In the genomic region with DNA sequence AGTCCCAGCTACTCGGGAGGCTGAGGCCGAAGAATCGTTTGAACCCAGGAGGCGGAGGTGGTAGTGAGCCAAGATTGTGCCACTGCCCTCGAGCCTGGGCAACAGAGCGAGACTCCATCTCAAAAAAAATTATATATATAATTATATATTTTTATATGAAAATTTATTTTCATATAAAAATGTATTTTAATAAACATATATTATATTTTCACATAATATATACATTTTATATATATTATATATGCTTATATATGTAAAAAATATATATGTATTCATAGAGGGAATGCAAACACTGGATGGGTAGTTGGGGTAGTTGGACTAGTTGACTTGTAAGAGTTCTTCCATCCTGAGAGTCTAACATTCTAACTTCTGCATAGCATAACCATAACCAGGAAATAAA, we compare ENCODE assay signal across 30 cellular contexts. TPM values are rescaled to one million over a fixed set of nuclear protein-coding genes. Genes with fewer than 3 reads are reported as not detected.
DNase-seq lines count a peak whose midpoint lies in the region; ATAC-seq and TF ChIP-seq lines count a peak whose summit lies in the region.
"Had no signal": no experiment of that assay in that cellular context is flagged by ENCODE, and none has a peak within 500 bp of the region (broad histone marks: within the 10 kb centered on the region; RNA-seq: fewer than 3 reads in every experiment).

No MANE protein-coding gene starts in this region.

- no peak for TF ChIP-seq CTCF in WTC11 (IDR thresholded peaks at IDR 0.05)

- ATAC-seq in WTC11, result no peak
- ATAC-seq: A549; CD8-positive, alpha-beta T cell had no signal

- peaks cover 31% of the 10 kb centered on the region for H3K4me1 Mint-ChIP-seq in WTC11
- H3K4me1 Mint-ChIP-seq: B cell; CD14-positive monocyte; CD4-positive, alpha-beta memory T cell; CD4-positive, CD25-positive, alpha-beta regulatory T cell; CD8-positive, alpha-beta memory T cell had no signal

- POLR2A ChIA-PET in WTC11 (lab: Charles Lee), result no interaction called here

- CTCF ChIA-PET in WTC11 (lab: Charles Lee), result no interaction called here

- H3K27me3 ChIP-seq in H7 (ENCODE audit: control insufficient read depth, insufficient read depth, low read length), result no peaks in the 10 kb centered on the region
- H3K27me3 ChIP-seq: BE2C; BLaER1; BLaER1 treated with 17β-estradiol and CSF1 and Interleukin-3, amounts not matched to agents 10 nM and 100 nM had no signal

- peaks cover 33% of the 10 kb centered on the region for H3K9me3 Mint-ChIP-seq in WTC11
- H3K9me3 Mint-ChIP-seq: CD4-positive, alpha-beta T cell had no signal

- H3K36me3 Mint-ChIP-seq in WTC11, result peaks cover 19% of the 10 kb centered on the region
- H3K36me3 Mint-ChIP-seq: CD14-positive monocyte; CD4-positive, alpha-beta memory T cell; CD4-positive, CD25-positive, alpha-beta regulatory T cell; CD8-positive, alpha-beta memory T cell; CD8-positive, alpha-beta T cell had no signal

- DNase-seq in WTC11 (ENCODE audit: low spot score) (no peak), H7 (no peak)
- DNase-seq: 8988T; ACHN; AML-193; BE2C; C1 segment of cervical spinal cord; Caco-2; Calu3; CD4-positive, alpha-beta memory T cell; CD4-positive, alpha-beta T cell; CD4-positive, CD25-positive, alpha-beta regulatory T cell; CD8-positive, alpha-beta memory T cell; CD8-positive, alpha-beta T cell; COR-L47; DMS 273 treated with DMSO at 0.1 percent for 48 hours; DMS153; DMS53; DMS79; DMS79 treated with DMSO at 0.1 percent for 48 hours; DND-41; EL had no signal

- no peak overlapping the region for H3K27ac Mint-ChIP-seq in WTC11
- H3K27ac Mint-ChIP-seq: B cell; CD14-positive monocyte; CD4-positive, alpha-beta memory T cell; CD4-positive, alpha-beta T cell; CD4-positive, CD25-positive, alpha-beta regulatory T cell; CD8-positive, alpha-beta memory T cell; CD8-positive, alpha-beta T cell had no signal

- H3K36me3 ChIP-seq in H7 (replicated peaks; ENCODE audit: control insufficient read depth, insufficient read depth, low read length), result no peaks in the 10 kb centered on the region
- H3K36me3 ChIP-seq: BE2C; BLaER1; BLaER1 treated with 17β-estradiol and CSF1 and Interleukin-3, amounts not matched to agents 10 nM and 100 nM had no signal

- H3K4me3 Mint-ChIP-seq in WTC11, result no peak overlapping the region
- H3K4me3 Mint-ChIP-seq: B cell; CD14-positive monocyte; CD4-positive, alpha-beta memory T cell; CD4-positive, alpha-beta T cell; CD4-positive, CD25-positive, alpha-beta regulatory T cell; CD8-positive, alpha-beta memory T cell; CD8-positive, alpha-beta T cell had no signal

- H3K27me3 Mint-ChIP-seq in WTC11 (ENCODE audit: low read depth), result no peaks in the 10 kb centered on the region; the same call in 1 of the 2 replicates
- H3K27me3 Mint-ChIP-seq: CD4-positive, CD25-positive, alpha-beta regulatory T cell; CD8-positive, alpha-beta memory T cell had no signal

- no peak overlapping the region for H3K4me3 ChIP-seq in H7 (ENCODE audit: insufficient read depth, low read depth, low read length)
- H3K4me3 ChIP-seq: A549; BLaER1; BLaER1 treated with 17β-estradiol and CSF1 and Interleukin-3, amounts not matched to agents 10 nM and 100 nM had no signal

TF ChIP-seq in WTC11, 78 proteins besides CTCF, POLR2A, EP300 and RAD21:
- TF ChIP-seq HMGA2 (CRISPR knock-in tag; IDR thresholded peaks at IDR 0.05), result peak; percentile 92; the same call in 1 of the 2 replicates
- TF ChIP-seq, protein P1, sequence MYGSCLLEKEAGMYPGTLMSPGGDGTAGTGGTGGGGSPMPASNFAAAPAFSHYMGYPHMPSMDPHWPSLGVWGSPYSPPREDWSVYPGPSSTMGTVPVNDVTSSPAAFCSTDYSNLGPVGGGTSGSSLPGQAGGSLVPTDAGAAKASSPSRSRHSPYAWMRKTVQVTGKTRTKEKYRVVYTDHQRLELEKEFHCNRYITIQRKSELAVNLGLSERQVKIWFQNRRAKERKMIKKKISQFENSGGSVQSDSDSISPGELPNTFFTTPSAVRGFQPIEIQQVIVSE (CRISPR knock-in tag; IDR thresholded peaks at IDR 0.05; ENCODE audit: borderline replicate concordance), result no peak
- no peak for TF ChIP-seq NR2C2 (CRISPR knock-in tag; IDR thresholded peaks at IDR 0.05)
- TF ChIP-seq ZNF317 (CRISPR knock-in tag; IDR thresholded peaks at IDR 0.05; ENCODE audit: borderline replicate concordance, low read depth), result no peak
- TF ChIP-seq, protein P2, sequence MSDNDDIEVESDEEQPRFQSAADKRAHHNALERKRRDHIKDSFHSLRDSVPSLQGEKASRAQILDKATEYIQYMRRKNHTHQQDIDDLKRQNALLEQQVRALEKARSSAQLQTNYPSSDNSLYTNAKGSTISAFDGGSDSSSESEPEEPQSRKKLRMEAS (CRISPR knock-in tag; IDR thresholded peaks at IDR 0.05), result no peak
- no peak for TF ChIP-seq ZBTB43 (CRISPR knock-in tag; IDR thresholded peaks at IDR 0.05)
- no peak for TF ChIP-seq IRF2 (CRISPR knock-in tag; IDR thresholded peaks at IDR 0.05; ENCODE audit: borderline replicate concordance, low read depth)
- TF ChIP-seq RORB (CRISPR knock-in tag; IDR thresholded peaks at IDR 0.05), result no peak
TF ChIP-seq in WTC11: peak in this region for 1.

RNA-seq across cellular contexts. Expression of gene DEUP1, which starts 20.3 kb away (rescaled TPM):
- 0.16 to 0.53 TPM (median 0.44 TPM) in 3 replicates for total RNA-seq in WTC11 (2021)
- total RNA-seq in H7 (2014; rRNA removed; shearing (Covaris generic)), result not detected in 2 replicates
- total RNA-seq: A172; A673; B cell; Calu3; CD4-positive, alpha-beta memory T cell; CD4-positive, alpha-beta T cell; CD4-positive, CD25-positive, alpha-beta regulatory T cell; CD8-positive, alpha-beta memory T cell; CD8-positive, alpha-beta T cell; Daoy had no signal
